Comparison of ENCODE assay signal across 25 cellular contexts in genomic region chr22:48342732-48343131, GRCh38.
"Had no signal": no experiment of that assay in that cellular context is flagged by ENCODE, and none has a peak within 500 bp of the region (broad histone marks: within the 10 kb centered on the region; RNA-seq: fewer than 3 reads in every experiment).

No MANE protein-coding gene starts in this region.

- H2AFZ ChIP-seq: parathyroid adenoma had no signal

- H3K79me2 ChIP-seq: parathyroid adenoma had no signal

- DNase-seq: hippocampal formation; left colon; left lung; mammary epithelial cell; mesenchymal stem cell; occipital lobe; stimulated activated CD4-positive, alpha-beta T cell treated with anti-CD3 and anti-CD28 coated beads, Interleukin-4, amount 100 ng/mL, for 4 hours; stimulated activated naive B cell treated with anti-CD40 and anti-IgM and Interleukin-4, amounts not matched to agents 10 μg/mL and 1 μg/mL and 100 μg/mL, for 72 hours; stimulated activated naive CD8-positive, alpha-beta T cell treated with anti-CD3 and anti-CD28 coated beads, Interleukin-15, Interleukin-2, amounts not matched to agents 100 U/mL and 50 U/mL, for 24 hours; stomach; testis; thyroid gland; transverse colon; upper lobe of left lung had no signal

- H3K27me3 ChIP-seq: right lobe of liver, testis, thyroid gland, upper lobe of left lung, vagina had no signal

- H3K27ac Mint-ChIP-seq: naive thymus-derived CD8-positive, alpha-beta T cell; nephron; stimulated activated naive B cell treated with anti-CD40 and anti-IgM and Interleukin-4, amounts not matched to agents 10 μg/mL and 1 μg/mL and 100 μg/mL, for 72 hours had no signal

- H3K4me3 Mint-ChIP-seq: naive thymus-derived CD8-positive, alpha-beta T cell; neural crest cell; stimulated activated naive B cell treated with anti-CD40 and anti-IgM and Interleukin-4, amounts not matched to agents 10 μg/mL and 1 μg/mL and 100 μg/mL, for 72 hours had no signal

- FAIRE-seq: keratinocyte had no signal

- H3K4me3 ChIP-seq: left lung, lower lobe of right lung, psoas muscle, right lobe of liver, skin epidermis, stomach, testis, thyroid gland, transverse colon, upper lobe of left lung, vagina had no signal

- ATAC-seq: left colon; left lung; lower lobe of right lung; naive thymus-derived CD8-positive, alpha-beta T cell; psoas muscle; right lobe of liver; stimulated activated naive B cell treated with anti-CD40 and anti-IgM and Interleukin-4, amounts not matched to agents 10 μg/mL and 1 μg/mL and 100 μg/mL, for 72 hours; stimulated activated naive CD8-positive, alpha-beta T cell treated with anti-CD3 and anti-CD28 coated beads, Interleukin-15, Interleukin-2, amounts not matched to agents 100 U/mL and 50 U/mL, for 24 hours had no signal

- H3K27ac ChIP-seq: left lung, lower lobe of right lung, neutrophil, parathyroid adenoma, psoas muscle, right lobe of liver, skin epidermis, stomach, testis, thyroid gland, transverse colon, upper lobe of left lung, vagina had no signal

- H3K4me1 ChIP-seq: left lung, lower lobe of right lung, parathyroid adenoma, psoas muscle, right lobe of liver, stomach, testis, thyroid gland, transverse colon, vagina had no signal

- H3K9ac ChIP-seq: parathyroid adenoma had no signal

- H3K36me3 Mint-ChIP-seq: naive thymus-derived CD8-positive, alpha-beta T cell; stimulated activated naive B cell treated with anti-CD40 and anti-IgM and Interleukin-4, amounts not matched to agents 10 μg/mL and 1 μg/mL and 100 μg/mL, for 72 hours had no signal

- H3K9me3 Mint-ChIP-seq: naive thymus-derived CD8-positive, alpha-beta T cell; nephron; neural crest cell; stimulated activated naive B cell treated with anti-CD40 and anti-IgM and Interleukin-4, amounts not matched to agents 10 μg/mL and 1 μg/mL and 100 μg/mL, for 72 hours had no signal

- H3K9me3 ChIP-seq: left lung, lower lobe of right lung, neutrophil, psoas muscle, right lobe of liver, stomach, testis, thyroid gland, transverse colon, upper lobe of left lung, vagina had no signal

- H3K36me3 ChIP-seq: left lung, lower lobe of right lung, neutrophil, right lobe of liver, stomach, thyroid gland, transverse colon, upper lobe of left lung, vagina had no signal
